ENCODE assay signal across 1 cellular context in genomic region chr9:125238127-125238914, GRCh38.
TF ChIP-seq lines count a peak whose summit lies in the region.

No MANE protein-coding gene starts in this region.

TF ChIP-seq in K562, 482 proteins besides CTCF, POLR2A, EP300 and RAD21 (continued from another document and continues in another):
- TF ChIP-seq, protein P1, sequence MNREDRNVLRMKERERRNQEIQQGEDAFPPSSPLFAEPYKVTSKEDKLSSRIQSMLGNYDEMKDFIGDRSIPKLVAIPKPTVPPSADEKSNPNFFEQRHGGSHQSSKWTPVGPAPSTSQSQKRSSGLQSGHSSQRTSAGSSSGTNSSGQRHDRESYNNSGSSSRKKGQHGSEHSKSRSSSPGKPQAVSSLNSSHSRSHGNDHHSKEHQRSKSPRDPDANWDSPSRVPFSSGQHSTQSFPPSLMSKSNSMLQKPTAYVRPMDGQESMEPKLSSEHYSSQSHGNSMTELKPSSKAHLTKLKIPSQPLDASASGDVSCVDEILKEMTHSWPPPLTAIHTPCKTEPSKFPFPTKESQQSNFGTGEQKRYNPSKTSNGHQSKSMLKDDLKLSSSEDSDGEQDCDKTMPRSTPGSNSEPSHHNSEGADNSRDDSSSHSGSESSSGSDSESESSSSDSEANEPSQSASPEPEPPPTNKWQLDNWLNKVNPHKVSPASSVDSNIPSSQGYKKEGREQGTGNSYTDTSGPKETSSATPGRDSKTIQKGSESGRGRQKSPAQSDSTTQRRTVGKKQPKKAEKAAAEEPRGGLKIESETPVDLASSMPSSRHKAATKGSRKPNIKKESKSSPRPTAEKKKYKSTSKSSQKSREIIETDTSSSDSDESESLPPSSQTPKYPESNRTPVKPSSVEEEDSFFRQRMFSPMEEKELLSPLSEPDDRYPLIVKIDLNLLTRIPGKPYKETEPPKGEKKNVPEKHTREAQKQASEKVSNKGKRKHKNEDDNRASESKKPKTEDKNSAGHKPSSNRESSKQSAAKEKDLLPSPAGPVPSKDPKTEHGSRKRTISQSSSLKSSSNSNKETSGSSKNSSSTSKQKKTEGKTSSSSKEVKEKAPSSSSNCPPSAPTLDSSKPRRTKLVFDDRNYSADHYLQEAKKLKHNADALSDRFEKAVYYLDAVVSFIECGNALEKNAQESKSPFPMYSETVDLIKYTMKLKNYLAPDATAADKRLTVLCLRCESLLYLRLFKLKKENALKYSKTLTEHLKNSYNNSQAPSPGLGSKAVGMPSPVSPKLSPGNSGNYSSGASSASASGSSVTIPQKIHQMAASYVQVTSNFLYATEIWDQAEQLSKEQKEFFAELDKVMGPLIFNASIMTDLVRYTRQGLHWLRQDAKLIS (CRISPR knock-in tag; IDR thresholded peaks at IDR 0.05) = peak; percentile 95
- TF ChIP-seq HNRNPH1 (optimal IDR thresholded peaks at IDR 0.05; ENCODE audit: low read depth, low read length) (no peak), SRSF9 (IDR thresholded peaks at IDR 0.05; ENCODE audit: borderline replicate concordance, low read depth, low read length) (no peak), POLR2H (tag; IDR thresholded peaks at IDR 0.05; ENCODE audit: low read depth) (0 out of 2 replicates have a peak, but pooled peaks have one; percentile 30), MAFF (IDR thresholded peaks at IDR 0.05; ENCODE audit: low read length) (no peak), TSHZ1 (CRISPR knock-in tag; IDR thresholded peaks at IDR 0.05) (no peak), MCM2 (IDR thresholded peaks at IDR 0.05; ENCODE audit: low read depth) (no peak), ETV6 (IDR thresholded peaks at IDR 0.05; ENCODE audit: borderline replicate concordance in 1 of 2, low read depth in 2 of 2, low read length in 1 of 2) (no peak), ETV6 (CRISPR knock-in tag; IDR thresholded peaks at IDR 0.05; ENCODE audit: borderline replicate concordance) (0 out of 2 replicates have a peak, but pooled peaks have one; percentile 11), FOXK1 (CRISPR knock-in tag; IDR thresholded peaks at IDR 0.05; ENCODE audit: borderline replicate concordance) (0 out of 2 replicates have a peak, but pooled peaks have one; percentile 26), PREB (CRISPR knock-in tag; IDR thresholded peaks at IDR 0.05) (peak; percentile 97; the same call in 1 of the 2 replicates), ZNF717 (CRISPR knock-in tag; IDR thresholded peaks at IDR 0.05) (0 out of 2 replicates have a peak, but pooled peaks have one; percentile 23), U2AF1 (optimal IDR thresholded peaks at IDR 0.05; ENCODE audit: low read depth, low read length) (no peak), SMARCC2 (IDR thresholded peaks at IDR 0.05; ENCODE audit: low read depth) (no peak), ZNF551 (CRISPR knock-in tag; IDR thresholded peaks at IDR 0.05) (no peak), ZBTB17 (CRISPR knock-in tag; IDR thresholded peaks at IDR 0.05) (peak; percentile 55; the same call in 1 of the 2 replicates), PRPF4 (IDR thresholded peaks at IDR 0.05; ENCODE audit: insufficient read depth, low read depth, low read length, poor library complexity, severe bottlenecking) (peak; percentile 35), NONO (IDR thresholded peaks at IDR 0.05; ENCODE audit: low read depth in 2 of 2, low read length in 1 of 2) (no peak), SMAD1 (IDR thresholded peaks at IDR 0.05; ENCODE audit: low read depth, low read length, partially characterized antibody) (peak; percentile 25), MED1 (CRISPR knock-in tag; IDR thresholded peaks at IDR 0.05; ENCODE audit: borderline replicate concordance) (no peak), ZNF41 (CRISPR knock-in tag; conservative IDR thresholded peaks at IDR 0.05) (peak; percentile 21; the same call in 1 of the 2 replicates), RERE (CRISPR knock-in tag; IDR thresholded peaks at IDR 0.05; ENCODE audit: borderline replicate concordance) (peak; percentile 99), HNRNPL (IDR thresholded peaks at IDR 0.05; ENCODE audit: low read depth, low read length) (peak; percentile 39; the same call in 1 of the 2 replicates), POLR2AphosphoS2 (IDR thresholded peaks at IDR 0.05; ENCODE audit: low read length) (peak; percentile 85), POLR2AphosphoS5 (IDR thresholded peaks at IDR 0.05; ENCODE audit: control insufficient read depth, insufficient read depth, low read depth, low read length) (peak; percentile 11; the same call in 1 of the 2 replicates), ZNF561 (CRISPR knock-in tag; conservative IDR thresholded peaks at IDR 0.05) (0 out of 2 replicates have a peak, but pooled peaks have one; percentile 47), ZSCAN29 (IDR thresholded peaks at IDR 0.05) (no peak), ARID1B (IDR thresholded peaks at IDR 0.05) (no peak), SAP30 (IDR thresholded peaks at IDR 0.05; ENCODE audit: borderline replicate concordance, insufficient read depth, low read depth, low read length, poor library complexity, severe bottlenecking) (peak; percentile 8), RBM22 (IDR thresholded peaks at IDR 0.05; ENCODE audit: low read depth, low read length, poor library complexity, severe bottlenecking) (peak; percentile 96), ARID2 (IDR thresholded peaks at IDR 0.05) (no peak), STAT5A (IDR thresholded peaks at IDR 0.05; ENCODE audit: borderline replicate concordance, low read length) (no peak), TEAD1 (CRISPR knock-in tag; IDR thresholded peaks at IDR 0.05) (0 out of 4 replicates have a peak, but pooled peaks of 1 of the 2 experiments have one; percentile 59), THRAP3 (IDR thresholded peaks at IDR 0.05; ENCODE audit: borderline replicate concordance) (no peak), SMAD3 (CRISPR knock-in tag; conservative IDR thresholded peaks at IDR 0.05) (0 out of 2 replicates have a peak, but pooled peaks have one; percentile 38), ATF4 (CRISPR knock-in tag; IDR thresholded peaks at IDR 0.05) (no peak), PATZ1 (CRISPR knock-in tag; IDR thresholded peaks at IDR 0.05; ENCODE audit: borderline replicate concordance) (no peak), ZBTB1 (CRISPR knock-in tag; IDR thresholded peaks at IDR 0.05; ENCODE audit: borderline replicate concordance, low read depth) (peak; percentile 71), TCF15 (CRISPR knock-in tag; IDR thresholded peaks at IDR 0.05) (no peak)
- TF ChIP-seq, protein P2, sequence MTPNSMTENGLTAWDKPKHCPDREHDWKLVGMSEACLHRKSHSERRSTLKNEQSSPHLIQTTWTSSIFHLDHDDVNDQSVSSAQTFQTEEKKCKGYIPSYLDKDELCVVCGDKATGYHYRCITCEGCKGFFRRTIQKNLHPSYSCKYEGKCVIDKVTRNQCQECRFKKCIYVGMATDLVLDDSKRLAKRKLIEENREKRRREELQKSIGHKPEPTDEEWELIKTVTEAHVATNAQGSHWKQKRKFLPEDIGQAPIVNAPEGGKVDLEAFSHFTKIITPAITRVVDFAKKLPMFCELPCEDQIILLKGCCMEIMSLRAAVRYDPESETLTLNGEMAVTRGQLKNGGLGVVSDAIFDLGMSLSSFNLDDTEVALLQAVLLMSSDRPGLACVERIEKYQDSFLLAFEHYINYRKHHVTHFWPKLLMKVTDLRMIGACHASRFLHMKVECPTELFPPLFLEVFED (CRISPR knock-in tag; conservative IDR thresholded peaks at IDR 0.05) = peak; percentile 71; the same call in 1 of the 2 replicates
- TF ChIP-seq, protein P3, sequence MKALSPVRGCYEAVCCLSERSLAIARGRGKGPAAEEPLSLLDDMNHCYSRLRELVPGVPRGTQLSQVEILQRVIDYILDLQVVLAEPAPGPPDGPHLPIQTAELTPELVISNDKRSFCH (CRISPR knock-in tag; IDR thresholded peaks at IDR 0.05) = no peak
- TF ChIP-seq, protein P3 (tag; IDR thresholded peaks at IDR 0.05) = no peak
